In genomic region chr16:7350801-7351200, GRCh38 we compare ENCODE assay signal across 26 cellular contexts. TPM values are rescaled to one million over a fixed set of nuclear protein-coding genes. Genes with fewer than 3 reads are reported as not detected.
"Had no signal": no experiment of that assay in that cellular context is flagged by ENCODE, and none has a peak within 500 bp of the region (broad histone marks: within the 10 kb centered on the region; RNA-seq: fewer than 3 reads in every experiment).

No MANE protein-coding gene starts in this region.

- ATAC-seq: activated T-helper 17 cell treated with anti-CD3 and anti-CD28 coated beads, Interleukin-2, amount 50 U/mL, for 72 hours; T-cell had no signal

- H3K36me3 ChIP-seq: brain microvascular endothelial cell, cardiac muscle cell had no signal

- H3K27ac ChIP-seq: brain microvascular endothelial cell, cardiac muscle cell, SK-N-MC, VCaP had no signal

- FAIRE-seq: TTC549 had no signal

- DNase-seq: activated CD4-positive, alpha-beta memory T cell treated with anti-CD3 and anti-CD28 coated beads, Interleukin-2, amount 10 ng/mL, durations not matched to agents 7 days and 5 days; activated CD4-positive, alpha-beta T cell treated with anti-CD3 and anti-CD28 coated beads, Interleukin-2, amount 10 ng/mL, durations not matched to agents 7 days and 5 days; activated CD4-positive, CD25-positive, alpha-beta regulatory T cell; activated gamma-delta T cell; activated naive CD4-positive, alpha-beta T cell treated with anti-CD3 and anti-CD28 coated beads for 36 hours; activated T-cell treated with anti-CD3 and anti-CD28 coated beads for 4 hours; activated T-cell treated with anti-CD3 and anti-CD28 coated beads, Interleukin-2, amount 50 U/mL, for 48 hours; brain microvascular endothelial cell; MM.1S; NCI-H1436; NCI-H187 treated with DMSO at 0.1 percent for 48 hours; NCI-H2171; NCI-H2227 treated with DMSO at 0.1 percent for 48 hours; NCI-H446 treated with DMSO at 0.1 percent for 48 hours; NCI-H524 treated with DMSO at 0.1 percent for 48 hours; SIG-M5; T-cell; T-helper 2 cell; T1000 had no signal

- H3K27me3 ChIP-seq: brain microvascular endothelial cell, cardiac muscle cell had no signal

- H3K4me3 ChIP-seq: cardiac muscle cell, SK-N-MC had no signal

RNA-seq across cellular contexts. Expression of gene RBFOX1, which starts 18.2 kb away (rescaled TPM):
- total RNA-seq: activated CD4-positive, alpha-beta memory T cell treated with anti-CD3 and anti-CD28 coated beads, Interleukin-2, amount 10 ng/mL, durations not matched to agents 7 days and 5 days; activated CD4-positive, alpha-beta T cell treated with anti-CD3 and anti-CD28 coated beads, Interleukin-2, amount 10 ng/mL, durations not matched to agents 7 days and 5 days; activated CD8-positive, alpha-beta memory T cell treated with anti-CD3 and anti-CD28 coated beads for 36 hours; activated naive CD4-positive, alpha-beta T cell treated with anti-CD3 and anti-CD28 coated beads for 36 hours; activated T-helper 17 cell treated with anti-CD3 and anti-CD28 coated beads, Interleukin-2, amount 50 U/mL, for 72 hours; OCI-LY7; T-cell had no signal
